1 cellular context compared by ENCODE assay signal in the genomic region with DNA sequence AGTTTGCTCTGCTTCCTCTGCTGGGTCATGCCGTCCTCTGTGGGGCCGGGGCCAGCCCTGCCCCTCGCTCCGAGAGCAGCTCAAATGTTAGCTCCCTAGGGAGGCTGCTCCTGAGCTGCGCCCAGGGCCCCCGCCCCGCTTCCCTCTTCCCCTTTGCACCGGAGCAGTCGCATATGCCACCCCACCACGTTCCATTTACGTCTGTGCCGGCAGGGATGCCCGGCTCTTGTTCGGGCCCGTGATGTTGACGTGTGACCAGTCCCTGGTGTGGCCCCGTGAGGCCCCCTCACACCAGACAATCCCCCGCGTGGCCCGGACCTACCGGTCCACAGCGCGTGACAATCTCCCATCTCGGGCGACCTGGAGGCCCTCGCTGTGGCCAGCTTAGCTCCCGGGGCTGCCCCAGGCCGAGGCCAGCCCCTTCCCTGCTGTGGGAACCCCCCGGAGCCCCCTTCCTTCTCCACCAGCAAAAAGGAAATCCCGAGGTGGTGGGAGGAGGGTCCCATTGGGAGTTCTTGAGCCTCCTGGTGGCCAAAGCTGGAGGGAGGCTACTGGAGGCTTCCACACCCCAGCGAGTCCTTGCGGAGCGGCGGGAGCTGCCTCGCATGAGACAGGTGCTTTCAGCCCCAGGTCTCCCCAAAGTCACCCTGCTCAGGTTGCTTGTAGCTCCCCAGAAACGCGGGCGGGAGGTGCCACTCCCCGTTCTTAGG.
TF ChIP-seq lines count a peak whose summit lies in the region.

No MANE protein-coding gene starts in this region.

TF ChIP-seq in H1, 55 proteins besides CTCF, POLR2A, EP300 and RAD21:
- TF ChIP-seq BCL11A (IDR thresholded peaks at IDR 0.05; ENCODE audit: low read depth in 2 of 2, low read length in 2 of 2): no peak
- TF ChIP-seq E2F6 (IDR thresholded peaks at IDR 0.05): 0 out of 2 replicates have a peak, but pooled peaks have one; percentile 31
TF ChIP-seq in H1: peak in this region for 1.
